ENCODE assay signal across 8 cellular contexts in the genomic region with DNA sequence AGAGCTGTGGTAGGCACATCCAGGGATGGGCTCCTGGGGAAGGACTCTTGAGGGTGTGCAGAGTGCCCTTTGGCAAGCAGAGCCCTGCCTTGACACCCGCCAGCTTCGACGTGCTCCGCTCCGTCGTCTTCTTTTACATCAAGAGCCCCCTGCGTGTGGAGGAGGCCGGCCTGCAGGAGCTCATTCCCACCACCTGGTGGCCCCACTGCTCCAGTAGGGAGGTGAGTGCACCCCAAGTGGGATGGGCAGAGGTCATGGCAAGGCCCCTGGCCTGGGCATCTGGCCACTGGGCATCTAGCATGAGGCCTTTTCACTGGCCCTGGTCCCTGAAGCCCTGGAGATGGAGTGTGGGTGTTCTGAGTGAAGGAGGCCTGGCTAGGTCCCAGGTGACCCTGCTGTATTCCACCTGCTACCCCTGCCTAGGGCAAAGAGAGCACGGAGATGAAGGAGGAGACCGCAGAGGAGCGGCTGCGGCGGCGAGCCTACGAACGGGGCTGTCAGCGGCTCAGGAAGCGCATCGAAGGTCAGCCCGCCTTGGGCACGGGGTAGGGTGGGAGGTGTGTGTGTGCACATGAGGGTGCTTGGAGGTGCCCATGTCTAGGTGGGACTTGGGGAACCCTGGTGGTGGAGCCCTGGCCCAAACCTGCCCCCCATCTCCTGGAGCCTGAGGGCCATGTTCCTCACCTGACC. TPM values are rescaled to one million over a fixed set of nuclear protein-coding genes. Genes with fewer than 3 reads are reported as not detected.
A peak's percentile ranks its signal among the peaks of the same experiment; 100 is the strongest.
DNase-seq lines count a peak whose midpoint lies in the region; ATAC-seq, FAIRE-seq and TF ChIP-seq lines count a peak whose summit lies in the region.
"Had no signal": no experiment of that assay in that cellular context is flagged by ENCODE, and none has a peak within 500 bp of the region (broad histone marks: within the 10 kb centered on the region; RNA-seq: fewer than 3 reads in every experiment).

No MANE protein-coding gene starts in this region.

- intact Hi-C loops in PC-9 (cut with micrococcal nuclease; ENCODE audit: unreplicated experiment) = loop anchor here (5.0 to 10.0 kb wide), 2 partner anchors 206 to 483 kb away; no protein-coding TSS in a partner anchor

- peaks cover 75% of the 10 kb centered on the region for H3K36me3 ChIP-seq in DND-41 (ENCODE audit: insufficient read depth, low read length)
- no peaks in the 10 kb centered on the region for H3K36me3 ChIP-seq in PC-9 (ENCODE audit: low read depth)
- peaks cover 3% of the 10 kb centered on the region for H3K36me3 ChIP-seq in kidney epithelial cell (ENCODE audit: control insufficient read depth, insufficient read depth, low read length)

- H3K4me1 ChIP-seq in DND-41 (ENCODE audit: insufficient read depth, low read length) (no peaks in the 10 kb centered on the region), PC-9 (replicated peaks; ENCODE audit: insufficient read depth) (no peaks in the 10 kb centered on the region)

- H3K27ac ChIP-seq in DND-41 (ENCODE audit: low read length) (no peak overlapping the region), PC-9 (no peak overlapping the region)

- BruUV-seq in PC-9 (replicated peaks; lab: Mats Ljungman, UMichigan) = TSS peak; percentile 16

- H3K4me2 ChIP-seq in DND-41 (ENCODE audit: insufficient read depth, low read length) (no peak overlapping the region), PC-9 (no peak overlapping the region)

- no peaks in the 10 kb centered on the region for H3K27me3 ChIP-seq in DND-41 (ENCODE audit: insufficient read depth, low read length, poor library complexity)
- H3K27me3 ChIP-seq in PC-9 (ENCODE audit: insufficient read depth, low read depth) = no peaks in the 10 kb centered on the region
- H3K27me3 ChIP-seq in kidney epithelial cell (ENCODE audit: control insufficient read depth, insufficient read depth, low read length) = no peaks in the 10 kb centered on the region

- DNase-seq in DND-41 (no peak), PC-9 (peak in 1 of 2 experiments; percentile 23), kidney epithelial cell (ENCODE audit: low read depth) (no peak), GM12892 (ENCODE audit: insufficient read length) (no peak)
- DNase-seq: NCI-H524 had no signal

- no peaks in the 10 kb centered on the region for H3K79me2 ChIP-seq in DND-41 (ENCODE audit: insufficient read depth, low read length)
- no peaks in the 10 kb centered on the region for H3K79me2 ChIP-seq in PC-9 (ENCODE audit: low read depth)

- H3K9ac ChIP-seq in DND-41 (ENCODE audit: low read depth, low read length) = no peak overlapping the region

- no peak for FAIRE-seq in GM12892 (lab: Jason Lieb, UNC)
- FAIRE-seq: urothelium cell line had no signal

- H2AFZ ChIP-seq in DND-41 (ENCODE audit: low read depth, low read length) (no peak overlapping the region), PC-9 (no peak overlapping the region)

- CTCF ChIA-PET in PC-9 (lab: Charles Lee) = interaction anchor here (1.5 kb wide), 1 partner anchor 137 kb away, joined by 5 read pairs; no protein-coding TSS in a partner anchor

- TF ChIP-seq CTCF in DND-41 (IDR thresholded peaks at IDR 0.05; ENCODE audit: borderline replicate concordance, extremely low read depth, low read length, poor library complexity, severe bottlenecking) = peak; percentile 52
- TF ChIP-seq CTCF in PC-9 (conservative IDR thresholded peaks at IDR 0.05) = peak; percentile 52
- TF ChIP-seq CTCF in kidney epithelial cell (IDR thresholded peaks at IDR 0.05; ENCODE audit: insufficient read depth, low read length, poor library complexity, severe bottlenecking) = peak; percentile 62

- H3K4me3 ChIP-seq in DND-41 (ENCODE audit: low read depth in 1 of 2, low read length in 2 of 2) (no peak overlapping the region), PC-9 (no peak overlapping the region), kidney epithelial cell (ENCODE audit: low read depth, low read length) (no peak overlapping the region)

- no peaks in the 10 kb centered on the region for H3K9me2 ChIP-seq in PC-9 (ENCODE audit: insufficient read depth)

- H3F3A ChIP-seq in PC-9 (ENCODE audit: insufficient read depth, low read depth) = no peaks in the 10 kb centered on the region

- ATAC-seq in DND-41 (ENCODE audit: insufficient read depth, low read depth) (no peak), GM21423 (IDR thresholded peaks at IDR 0.05; ENCODE audit: unreplicated experiment) (no peak), HG02938 (IDR thresholded peaks at IDR 0.05; ENCODE audit: unreplicated experiment) (no peak)

- POLR2A ChIA-PET in PC-9 (lab: Charles Lee; ENCODE audit: unreplicated experiment) = no interaction called here

- TF ChIP-seq POLR2A in GM12892 (IDR thresholded peaks at IDR 0.05; ENCODE audit: low read depth, low read length) = no peak

- peaks cover 4% of the 10 kb centered on the region; the same call in 1 of the 2 replicates for H4K20me1 ChIP-seq in DND-41 (ENCODE audit: insufficient read depth, low read length)
- no peaks in the 10 kb centered on the region for H4K20me1 ChIP-seq in PC-9 (ENCODE audit: insufficient read depth)

- H3K9me3 ChIP-seq in DND-41 (ENCODE audit: insufficient read depth, low read length, severe bottlenecking) (no peaks in the 10 kb centered on the region), PC-9 (ENCODE audit: insufficient read depth, low read depth) (no peaks in the 10 kb centered on the region)

RNA-seq across cellular contexts. Expression of a gene that starts 12.2 kb away (rescaled TPM):
- 46.7 and 48.6 TPM in 2 replicates for total RNA-seq in PC-9 (2021)
- 30.0 and 30.8 TPM in 2 replicates for total RNA-seq in kidney epithelial cell
- polyA plus RNA-seq in GM12892 (2012; ENCODE audit: missing spikeins) = 6.4 TPM

RNA-seq across cellular contexts. Expression of a gene that starts 12.3 kb away (rescaled TPM):
- total RNA-seq in PC-9 (2021) (10.4 and 16.8 TPM in 2 replicates), kidney epithelial cell (12.4 and 21.6 TPM in 2 replicates)
- 14.4 TPM for polyA plus RNA-seq in GM12892 (2012; ENCODE audit: missing spikeins)

RNA-seq across cellular contexts. Expression of a gene that starts 18.0 kb away (rescaled TPM):
- 1.0 TPM in 1 of 2 replicates, not detected in the other for total RNA-seq in PC-9 (2021)
- 2.9 TPM in 1 of 2 replicates, not detected in the other for total RNA-seq in kidney epithelial cell
- polyA plus RNA-seq in GM12892 (2012; ENCODE audit: missing spikeins) = 0.53 TPM

RNA-seq across cellular contexts. Expression of a gene that starts 22.2 kb away (rescaled TPM):
- 20.4 and 24.2 TPM in 2 replicates for total RNA-seq in PC-9 (2021)
- 44.0 and 53.2 TPM in 2 replicates for total RNA-seq in kidney epithelial cell
- polyA plus RNA-seq in GM12892 (2012; ENCODE audit: missing spikeins) = 14.0 TPM

RNA-seq across cellular contexts. Expression of a gene that starts 27.4 kb away (rescaled TPM):
- total RNA-seq in PC-9 (2021) (131 TPM in 2 replicates), kidney epithelial cell (141 and 146 TPM in 2 replicates)
- 70.3 TPM for polyA plus RNA-seq in GM12892 (2012; ENCODE audit: missing spikeins)
